ENCODE assay signal across 8 cellular contexts in genomic region chr1:34865981-34866761, GRCh38. TPM values are rescaled to one million over a fixed set of nuclear protein-coding genes. Genes with fewer than 3 reads are reported as not detected.
A peak's percentile ranks its signal among the peaks of the same experiment; 100 is the strongest.
DNase-seq lines count a peak whose midpoint lies in the region; ATAC-seq and TF ChIP-seq lines count a peak whose summit lies in the region.

No MANE protein-coding gene starts in this region.

- peak overlapping the region; percentile 80 to 92 (median 88) for H3K27ac Mint-ChIP-seq in naive thymus-derived CD4-positive, alpha-beta T cell
- H3K27ac Mint-ChIP-seq in stimulated activated effector memory CD8-positive, alpha-beta T cell treated with anti-CD3 and anti-CD28 coated beads, Interleukin-12 subunit alpha, Interleukin-12 subunit beta, amount 100 ng/mL, for 72 hours: peak overlapping the region; percentile 78

- H3K4me3 Mint-ChIP-seq in naive thymus-derived CD4-positive, alpha-beta T cell: peak overlapping the region; percentile 82 to 92 (median 86)
- H3K4me3 Mint-ChIP-seq in stimulated activated effector memory CD8-positive, alpha-beta T cell treated with anti-CD3 and anti-CD28 coated beads, Interleukin-12 subunit alpha, Interleukin-12 subunit beta, amount 100 ng/mL, for 72 hours: peak overlapping the region; percentile 76

- DNase-seq in PC-3 (peak; percentile 77), activated T-helper 1 cell treated with Interleukin-2 at 50 U/mL for 16 hours (ENCODE audit: low read depth) (peak; percentile 89), fibroblast of gingiva (ENCODE audit: low read depth) (peak; percentile 55)
- DNase-seq in naive thymus-derived CD4-positive, alpha-beta T cell: peak; percentile 87 to 97 (median 90)
- peak; percentile 94 to 98 for DNase-seq in stimulated activated effector memory CD8-positive, alpha-beta T cell treated with anti-CD3 and anti-CD28 coated beads, Interleukin-12 subunit alpha, Interleukin-12 subunit beta, amount 100 ng/mL, for 72 hours (ENCODE audit: low spot score in 2 of 2)

- peak overlapping the region; percentile 96 for H3K4me2 ChIP-seq in PC-3 (ENCODE audit: low read length)

- no peaks in the 10 kb centered on the region for H3K79me2 ChIP-seq in PC-3 (ENCODE audit: low read length)

- peaks cover 0 to 2% (median 0%) of the 10 kb centered on the region in 5 donors for H3K36me3 Mint-ChIP-seq in naive thymus-derived CD4-positive, alpha-beta T cell
- H3K36me3 Mint-ChIP-seq in stimulated activated effector memory CD8-positive, alpha-beta T cell treated with anti-CD3 and anti-CD28 coated beads, Interleukin-12 subunit alpha, Interleukin-12 subunit beta, amount 100 ng/mL, for 72 hours: no peaks in the 10 kb centered on the region

- peak; percentile 62 for ATAC-seq in GM18498 (IDR thresholded peaks at IDR 0.05; ENCODE audit: unreplicated experiment)
- peak; percentile 77 for ATAC-seq in HG03354 (IDR thresholded peaks at IDR 0.05; ENCODE audit: poor library complexity, severe bottlenecking, unreplicated experiment)
- ATAC-seq in PC-3: peak; percentile 75
- ATAC-seq in naive thymus-derived CD4-positive, alpha-beta T cell: peak; percentile 92
- ATAC-seq in stimulated activated effector memory CD8-positive, alpha-beta T cell treated with anti-CD3 and anti-CD28 coated beads, Interleukin-12 subunit alpha, Interleukin-12 subunit beta, amount 100 ng/mL, for 72 hours: peak; percentile 78

- H3K36me3 ChIP-seq in PC-3 (ENCODE audit: low read depth, low read length): no peaks in the 10 kb centered on the region
- H3K36me3 ChIP-seq in naive thymus-derived CD4-positive, alpha-beta T cell (ENCODE audit: control insufficient read depth in 2 of 3, insufficient read depth in 3 of 3, low read length in 3 of 3): no peaks in the 10 kb centered on the region

- peaks cover 3% of the 10 kb centered on the region for H3K27me3 ChIP-seq in PC-3 (ENCODE audit: low read length)
- no peaks in the 10 kb centered on the region for H3K27me3 ChIP-seq in naive thymus-derived CD4-positive, alpha-beta T cell (ENCODE audit: control insufficient read depth in 2 of 2, insufficient read depth in 2 of 2, low read length in 2 of 2)

- TF ChIP-seq CTCF in 22Rv1 (IDR thresholded peaks at IDR 0.05): peak; percentile 97
- peak; percentile 95 for TF ChIP-seq CTCF in PC-3 (conservative IDR thresholded peaks at IDR 0.05; ENCODE audit: low read depth, low read length)

- H3K9ac ChIP-seq in PC-3 (ENCODE audit: low read length): peak overlapping the region; percentile 54

- H3K27ac ChIP-seq in 22Rv1 (peak overlapping the region; percentile 64), PC-3 (ENCODE audit: low read length) (no peak overlapping the region)
- peak overlapping the region; percentile 83 for H3K27ac ChIP-seq in naive thymus-derived CD4-positive, alpha-beta T cell (ENCODE audit: low read depth, low read length)

- no peaks in the 10 kb centered on the region for H3F3A ChIP-seq in PC-3 (ENCODE audit: low read length, unreplicated experiment)

- H4K20me1 ChIP-seq in PC-3 (ENCODE audit: low read length): no peaks in the 10 kb centered on the region

- peaks cover 0 to 6% (median under 1%) of the 10 kb centered on the region in 5 donors for H3K27me3 Mint-ChIP-seq in naive thymus-derived CD4-positive, alpha-beta T cell

- H3K9me2 ChIP-seq in PC-3 (replicated peaks; ENCODE audit: low read length): no peaks in the 10 kb centered on the region

- POLR2A ChIA-PET in PC-3 (lab: Charles Lee; ENCODE audit: unreplicated experiment): no interaction called here
- POLR2A ChIA-PET in naive thymus-derived CD4-positive, alpha-beta T cell (lab: Charles Lee): interaction anchor here (0.8 to 1.6 kb wide), 4 partner anchors 8 to 402 kb away, joined by 3 to 11 read pairs (median 3); partner anchors contain the start of genes TMEM35B and ZMYM4

- no peaks in the 10 kb centered on the region for H3K9me3 ChIP-seq in PC-3 (ENCODE audit: low read length)
- H3K9me3 ChIP-seq in naive thymus-derived CD4-positive, alpha-beta T cell (ENCODE audit: control insufficient read depth in 2 of 3, low read length in 3 of 3): no peaks in the 10 kb centered on the region

- peaks cover 0 to 2% (median 0%) of the 10 kb centered on the region in 11 donors for H3K9me3 Mint-ChIP-seq in naive thymus-derived CD4-positive, alpha-beta T cell
- H3K9me3 Mint-ChIP-seq in stimulated activated effector memory CD8-positive, alpha-beta T cell treated with anti-CD3 and anti-CD28 coated beads, Interleukin-12 subunit alpha, Interleukin-12 subunit beta, amount 100 ng/mL, for 72 hours: no peaks in the 10 kb centered on the region

- H3K4me1 ChIP-seq in PC-3 (ENCODE audit: insufficient read depth, low read length): peaks cover 3% of the 10 kb centered on the region; the same call in 1 of the 2 replicates
- peaks cover 19 to 22% of the 10 kb centered on the region in 2 donors for H3K4me1 ChIP-seq in naive thymus-derived CD4-positive, alpha-beta T cell (ENCODE audit: control insufficient read depth in 2 of 2, insufficient read depth in 2 of 2, low read length in 2 of 2)

- BruUV-seq in PC-3 (replicated peaks; lab: Mats Ljungman, UMichigan): TSS peak; percentile 69

- H3K4me3 ChIP-seq in PC-3 (ENCODE audit: low read length): peak overlapping the region; percentile 72
- H3K4me3 ChIP-seq in naive thymus-derived CD4-positive, alpha-beta T cell (ENCODE audit: low read length): peak overlapping the region; percentile 66

- intact Hi-C loops in PC-3 (cut with micrococcal nuclease): loop anchor here (1.0 kb wide), 1 partner anchor 80 kb away; no protein-coding TSS in a partner anchor
- intact Hi-C loops in naive thymus-derived CD4-positive, alpha-beta T cell (cut with micrococcal nuclease): loop anchor here (1.0 to 2.0 kb wide), 4 partner anchors 14 to 165 kb away; partner anchors contain the start of genes TMEM35B (in 1 of the 2) and ZMYM6 (in 1 of the 2)

- peak overlapping the region; percentile 91 for H2AFZ ChIP-seq in PC-3 (ENCODE audit: low read length)

- H3K4me1 Mint-ChIP-seq in naive thymus-derived CD4-positive, alpha-beta T cell: peaks cover 28 to 54% (median 44%) of the 10 kb centered on the region in 7 donors
- peaks cover 46% of the 10 kb centered on the region for H3K4me1 Mint-ChIP-seq in stimulated activated effector memory CD8-positive, alpha-beta T cell treated with anti-CD3 and anti-CD28 coated beads, Interleukin-12 subunit alpha, Interleukin-12 subunit beta, amount 100 ng/mL, for 72 hours

- CTCF ChIA-PET in PC-3 (lab: Charles Lee): interaction anchor here (0.6 to 1.0 kb wide), 3 partner anchors 13 to 217 kb away, joined by 3 read pairs; no protein-coding TSS in a partner anchor
- CTCF ChIA-PET in naive thymus-derived CD4-positive, alpha-beta T cell (lab: Charles Lee): interaction anchor here (1.3 to 4.4 kb wide), 3 partner anchors 12 to 164 kb away, joined by 3 to 50 read pairs (median 4); no protein-coding TSS in a partner anchor

RNA-seq across cellular contexts. Expression of gene SMIM12, which starts 6.6 kb away (rescaled TPM):
- 47.2 and 53.0 TPM in 2 replicates for total RNA-seq in PC-3 (2014; rRNA removed)
- total RNA-seq in naive thymus-derived CD4-positive, alpha-beta T cell: 10 to 100 TPM; 29.1 to 46.4 (median 38.2) TPM
- polyA plus RNA-seq in naive thymus-derived CD4-positive, alpha-beta T cell: 10 to 100 TPM; 60.9 to 74.3 TPM
